15 cellular contexts compared by ENCODE assay signal in the genomic region with DNA sequence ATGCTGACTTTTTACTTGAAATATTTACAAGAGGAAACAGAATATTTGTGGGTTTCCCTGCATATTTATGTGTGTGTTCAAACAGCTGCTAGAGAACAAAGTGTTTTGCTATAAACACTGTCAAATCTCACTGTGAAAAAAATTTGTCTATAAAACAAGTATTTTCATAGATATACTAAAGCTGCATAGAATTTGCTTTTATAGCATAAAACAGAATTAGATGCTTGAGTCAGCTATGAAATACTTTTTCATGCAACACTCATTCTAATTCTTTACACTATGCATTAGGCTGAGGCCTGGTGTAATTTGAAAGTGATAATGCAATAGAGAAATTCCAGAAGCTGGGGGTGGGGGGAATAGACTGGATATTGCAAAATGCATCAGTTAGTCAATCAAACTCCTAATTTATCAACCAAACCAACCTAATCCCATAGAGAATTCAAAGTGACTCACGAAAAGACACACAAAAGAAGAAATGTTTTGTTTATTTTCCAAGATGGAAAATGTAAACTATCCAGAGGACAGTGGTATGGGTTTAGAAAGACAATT.
DNase-seq lines count a peak whose midpoint lies in the region; FAIRE-seq and TF ChIP-seq lines count a peak whose summit lies in the region.
"Had no signal": no experiment of that assay in that cellular context is flagged by ENCODE, and none has a peak within 500 bp of the region (broad histone marks: within the 10 kb centered on the region; RNA-seq: fewer than 3 reads in every experiment).

No MANE protein-coding gene starts in this region.

- H2AK5ac ChIP-seq in mesenchymal stem cell (ENCODE audit: low read length, severe bottlenecking) = no peak overlapping the region

- no peak overlapping the region for H3K27ac ChIP-seq in mesenchymal stem cell (ENCODE audit: low read length, poor library complexity, severe bottlenecking)

- no peak overlapping the region for H2AFZ ChIP-seq in mesenchymal stem cell (ENCODE audit: low read depth, low read length)
- H2AFZ ChIP-seq: hepatocyte had no signal

- no peak overlapping the region for H2BK120ac ChIP-seq in mesenchymal stem cell (ENCODE audit: low read depth, low read length)

- H3K4me1 ChIP-seq in mesenchymal stem cell (ENCODE audit: control insufficient read depth, insufficient read depth, low read depth, low read length) = no peaks in the 10 kb centered on the region

- no peak overlapping the region for H3K18ac ChIP-seq in mesenchymal stem cell (ENCODE audit: low read depth in 1 of 2, low read length in 2 of 2)

- H2BK15ac ChIP-seq in mesenchymal stem cell (ENCODE audit: low read depth, poor library complexity, severe bottlenecking) = no peak overlapping the region

- no CpG with 5 or more reads among the region's 1 CpG for WGBS in mesenchymal stem cell

- H3K27me3 ChIP-seq in mesenchymal stem cell (ENCODE audit: control insufficient read depth in 1 of 2, insufficient read depth in 1 of 2, low read length in 2 of 2) = no peaks in the 10 kb centered on the region
- H3K27me3 ChIP-seq: hepatocyte, testis had no signal

- H2BK12ac ChIP-seq in mesenchymal stem cell (ENCODE audit: low read length in 2 of 2) = no peak overlapping the region

- H3K4me2 ChIP-seq in mesenchymal stem cell (ENCODE audit: low read length, poor library complexity, severe bottlenecking) = no peak overlapping the region

- no peak overlapping the region for H3K23ac ChIP-seq in mesenchymal stem cell (ENCODE audit: low read length in 2 of 2)

- no peaks in the 10 kb centered on the region for H3K79me1 ChIP-seq in mesenchymal stem cell (replicated peaks; ENCODE audit: low read length, poor library complexity, severe bottlenecking)

- TF ChIP-seq CTCF in cardiac fibroblast (IDR thresholded peaks at IDR 0.05; ENCODE audit: low read depth, low read length) = no peak

- no peak overlapping the region for H2BK5ac ChIP-seq in mesenchymal stem cell (ENCODE audit: low read depth, low read length, poor library complexity, severe bottlenecking)

- no peak overlapping the region for H4K91ac ChIP-seq in mesenchymal stem cell (ENCODE audit: low read length)

- peak; percentile 23 for DNase-seq in AG08396 (ENCODE audit: low spot score)
- peak; percentile 14 for DNase-seq in HTR-8/SVneo (ENCODE audit: insufficient read length, low spot score)
- peak; percentile 68 to 77 for DNase-seq in cardiac fibroblast (ENCODE audit: low read depth in 2 of 2)
- DNase-seq in mesenchymal stem cell = peak; percentile 70
- no peak for DNase-seq in DMS53 treated with DMSO at 0.1 percent for 48 hours (lab: John Stamatoyannopoulos, UW; ENCODE audit: unreplicated experiment)
- DNase-seq in mucosa of gallbladder (ENCODE audit: low spot score) = no peak
- no peak for DNase-seq in stimulated activated CD4-positive, alpha-beta T cell treated with anti-CD3 and anti-CD28 coated beads, Interleukin-12 subunit alpha, Interleukin-12 subunit beta, amount 100 ng/mL, for 4 hours
- DNase-seq in superior temporal gyrus (ENCODE audit: extremely low spot score) = no peak
- DNase-seq: activated CD4-positive, alpha-beta T cell treated with anti-CD3 and anti-CD28 coated beads for 1 hour; activated CD8-positive, alpha-beta memory T cell treated with anti-CD3 and anti-CD28 coated beads, Interleukin-2, amount 50 U/mL, for 4 hours; activated naive CD4-positive, alpha-beta T cell treated with Interleukin-2 at 50 U/mL for 16 hours; central memory CD4-positive, alpha-beta T cell; NCI-H748 treated with DMSO at 0.1 percent for 48 hours; testis had no signal

- no peak overlapping the region for H3K14ac ChIP-seq in mesenchymal stem cell (ENCODE audit: low read length in 2 of 2)

- no peaks in the 10 kb centered on the region for H3K36me3 ChIP-seq in mesenchymal stem cell (ENCODE audit: control insufficient read depth in 1 of 2, insufficient read depth in 2 of 2, low read depth in 1 of 2, low read length in 2 of 2)

- H3K9me3 ChIP-seq in mesenchymal stem cell (ENCODE audit: control insufficient read depth, low read length) = no peaks in the 10 kb centered on the region
- H3K9me3 ChIP-seq: testis had no signal

- no peak overlapping the region for H3K4ac ChIP-seq in mesenchymal stem cell (ENCODE audit: low read depth in 1 of 2, low read length in 2 of 2)

- H3K4me3 ChIP-seq in cardiac fibroblast (replicated peaks in 1 of 2; ENCODE audit: low read depth in 2 of 2, low read length in 2 of 2) (no peak overlapping the region), mesenchymal stem cell (ENCODE audit: insufficient read depth in 1 of 2, low read depth in 1 of 2, low read length in 2 of 2) (no peak overlapping the region)
- H3K4me3 ChIP-seq: hepatocyte, testis had no signal

- H4K8ac ChIP-seq in mesenchymal stem cell (ENCODE audit: low read length) = no peak overlapping the region

- H3K9ac ChIP-seq in mesenchymal stem cell (ENCODE audit: low read length) = peak overlapping the region; percentile 11

- FAIRE-seq in HTR-8/SVneo (lab: Jason Lieb, UNC) = no peak

Comparison
In these comparisons a context has a peak if more than half of its experiments do, and no peak if none do; other contexts are left out.
1. DNase-seq: peak in AG08396 (single experiment), HTR-8/SVneo (single experiment), cardiac fibroblast (2 of 2) and mesenchymal stem cell (single experiment); none in DMS53 treated with DMSO at 0.1 percent for 48 hours (single experiment), mucosa of gallbladder (single experiment), stimulated activated CD4-positive, alpha-beta T cell treated with anti-CD3 and anti-CD28 coated beads, Interleukin-12 subunit alpha, Interleukin-12 subunit beta, amount 100 ng/mL, for 4 hours (single experiment) and superior temporal gyrus (single experiment).